ENCODE assay signal across 2 cellular contexts in the genomic region with DNA sequence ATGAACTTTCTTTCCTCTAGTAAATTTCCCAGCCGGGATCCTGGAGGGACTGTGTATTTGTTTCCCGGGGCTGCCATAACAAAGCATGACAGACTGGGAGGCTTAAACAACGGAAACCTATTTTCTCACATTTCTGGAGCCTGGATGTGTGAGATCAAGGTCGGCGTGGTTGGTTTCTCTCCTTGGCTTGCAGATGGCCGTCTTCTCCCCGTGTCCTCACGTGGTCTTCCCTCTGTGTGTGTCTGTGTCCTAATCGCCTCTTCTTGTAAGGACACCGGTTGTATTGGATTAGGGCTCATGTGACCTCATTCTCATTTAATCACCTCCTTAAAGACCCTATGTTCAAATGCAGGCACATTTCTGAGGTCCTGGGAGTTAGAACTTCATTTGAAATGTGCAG.
TF ChIP-seq lines count a peak whose summit lies in the region.

No MANE protein-coding gene starts in this region.

TF ChIP-seq in IMR-90, 13 proteins besides CTCF, POLR2A, EP300 and RAD21:
- TF ChIP-seq SMC3 (IDR thresholded peaks at IDR 0.05; ENCODE audit: low read depth, low read length), result no peak
- no peak for TF ChIP-seq NFE2L2 (IDR thresholded peaks at IDR 0.05; ENCODE audit: low read depth, low read length)
- TF ChIP-seq, protein P1, sequence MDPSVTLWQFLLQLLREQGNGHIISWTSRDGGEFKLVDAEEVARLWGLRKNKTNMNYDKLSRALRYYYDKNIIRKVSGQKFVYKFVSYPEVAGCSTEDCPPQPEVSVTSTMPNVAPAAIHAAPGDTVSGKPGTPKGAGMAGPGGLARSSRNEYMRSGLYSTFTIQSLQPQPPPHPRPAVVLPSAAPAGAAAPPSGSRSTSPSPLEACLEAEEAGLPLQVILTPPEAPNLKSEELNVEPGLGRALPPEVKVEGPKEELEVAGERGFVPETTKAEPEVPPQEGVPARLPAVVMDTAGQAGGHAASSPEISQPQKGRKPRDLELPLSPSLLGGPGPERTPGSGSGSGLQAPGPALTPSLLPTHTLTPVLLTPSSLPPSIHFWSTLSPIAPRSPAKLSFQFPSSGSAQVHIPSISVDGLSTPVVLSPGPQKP (IDR thresholded peaks at IDR 0.05; ENCODE audit: borderline replicate concordance, low read depth, low read length), result no peak
- TF ChIP-seq, protein P2, sequence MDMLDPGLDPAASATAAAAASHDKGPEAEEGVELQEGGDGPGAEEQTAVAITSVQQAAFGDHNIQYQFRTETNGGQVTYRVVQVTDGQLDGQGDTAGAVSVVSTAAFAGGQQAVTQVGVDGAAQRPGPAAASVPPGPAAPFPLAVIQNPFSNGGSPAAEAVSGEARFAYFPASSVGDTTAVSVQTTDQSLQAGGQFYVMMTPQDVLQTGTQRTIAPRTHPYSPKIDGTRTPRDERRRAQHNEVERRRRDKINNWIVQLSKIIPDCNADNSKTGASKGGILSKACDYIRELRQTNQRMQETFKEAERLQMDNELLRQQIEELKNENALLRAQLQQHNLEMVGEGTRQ (IDR thresholded peaks at IDR 0.05; ENCODE audit: low read depth, low read length), result no peak
- no peak for TF ChIP-seq FOS (IDR thresholded peaks at IDR 0.05; ENCODE audit: low read depth, low read length)
- TF ChIP-seq MXI1 (IDR thresholded peaks at IDR 0.05; ENCODE audit: borderline replicate concordance, low read depth, low read length), result no peak
- no peak for TF ChIP-seq CHD1 (IDR thresholded peaks at IDR 0.05; ENCODE audit: low read depth, low read length)
- no peak for TF ChIP-seq RCOR1 (IDR thresholded peaks at IDR 0.05; ENCODE audit: insufficient replicate concordance, low read length)
- TF ChIP-seq MAFK (IDR thresholded peaks at IDR 0.05; ENCODE audit: low read depth, low read length), result no peak
- TF ChIP-seq BHLHE40 (IDR thresholded peaks at IDR 0.05; ENCODE audit: low read depth, low read length), result no peak
- no peak for TF ChIP-seq MAZ (IDR thresholded peaks at IDR 0.05; ENCODE audit: borderline replicate concordance, low read depth, low read length)
- TF ChIP-seq CEBPB (IDR thresholded peaks at IDR 0.05; ENCODE audit: low read depth, low read length), result no peak
- TF ChIP-seq RFX5 (IDR thresholded peaks at IDR 0.05; ENCODE audit: low read depth, low read length), result no peak

TF ChIP-seq in WTC11, 78 proteins besides CTCF, POLR2A, EP300 and RAD21:
- TF ChIP-seq TEAD1 (CRISPR knock-in tag; IDR thresholded peaks at IDR 0.05), result no peak
- TF ChIP-seq, protein P3, sequence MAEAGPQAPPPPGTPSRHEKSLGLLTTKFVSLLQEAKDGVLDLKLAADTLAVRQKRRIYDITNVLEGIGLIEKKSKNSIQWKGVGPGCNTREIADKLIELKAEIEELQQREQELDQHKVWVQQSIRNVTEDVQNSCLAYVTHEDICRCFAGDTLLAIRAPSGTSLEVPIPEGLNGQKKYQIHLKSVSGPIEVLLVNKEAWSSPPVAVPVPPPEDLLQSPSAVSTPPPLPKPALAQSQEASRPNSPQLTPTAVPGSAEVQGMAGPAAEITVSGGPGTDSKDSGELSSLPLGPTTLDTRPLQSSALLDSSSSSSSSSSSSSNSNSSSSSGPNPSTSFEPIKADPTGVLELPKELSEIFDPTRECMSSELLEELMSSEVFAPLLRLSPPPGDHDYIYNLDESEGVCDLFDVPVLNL (CRISPR knock-in tag; IDR thresholded peaks at IDR 0.05; ENCODE audit: borderline replicate concordance, low read depth), result no peak
- 0 out of 2 replicates have a peak, but pooled peaks have one; percentile 23 for TF ChIP-seq USF1 (CRISPR knock-in tag; IDR thresholded peaks at IDR 0.05)
- TF ChIP-seq TEAD4 (CRISPR knock-in tag; IDR thresholded peaks at IDR 0.05), result no peak
- TF ChIP-seq, protein P4, sequence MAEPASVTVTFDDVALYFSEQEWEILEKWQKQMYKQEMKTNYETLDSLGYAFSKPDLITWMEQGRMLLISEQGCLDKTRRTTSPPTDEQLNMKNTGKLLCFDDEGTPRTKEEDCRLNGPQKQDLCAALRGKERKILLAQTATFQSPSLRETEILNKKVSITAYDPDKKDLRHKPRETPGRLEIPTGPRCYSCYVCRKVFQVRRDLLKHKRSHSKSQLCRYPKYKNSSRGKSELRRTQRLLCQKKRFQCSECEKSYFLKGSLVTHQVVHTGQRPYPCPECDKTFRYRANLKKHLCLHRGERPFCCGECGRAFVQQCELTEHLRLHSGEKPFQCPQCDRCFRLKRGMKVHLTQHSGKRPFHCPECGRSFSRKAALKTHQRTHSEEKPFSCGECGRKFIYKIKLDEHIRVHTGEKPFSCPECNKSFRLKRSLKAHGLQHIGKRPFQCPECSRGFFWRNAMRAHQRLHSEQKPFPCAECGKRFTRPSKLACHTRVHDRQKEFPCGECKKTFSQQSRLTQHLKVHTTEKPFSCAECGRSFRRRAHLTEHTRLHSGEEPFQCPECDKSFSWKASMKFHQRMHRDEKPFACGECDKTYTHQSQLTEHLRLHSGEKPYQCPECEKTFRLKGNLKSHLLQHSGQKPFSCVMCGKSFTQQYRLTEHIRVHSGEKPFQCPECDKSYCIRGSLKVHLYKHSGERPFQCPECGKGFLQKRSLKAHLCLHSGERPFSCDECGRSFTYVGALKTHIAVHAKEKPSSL (CRISPR knock-in tag; conservative IDR thresholded peaks at IDR 0.05), result no peak
- TF ChIP-seq NFYB (CRISPR knock-in tag; conservative IDR thresholded peaks at IDR 0.05; ENCODE audit: low read depth), result no peak
- no peak for TF ChIP-seq ZNF232 (CRISPR knock-in tag; IDR thresholded peaks at IDR 0.05)
